Comparison of ENCODE assay signal across 1 cellular context in the genomic region with DNA sequence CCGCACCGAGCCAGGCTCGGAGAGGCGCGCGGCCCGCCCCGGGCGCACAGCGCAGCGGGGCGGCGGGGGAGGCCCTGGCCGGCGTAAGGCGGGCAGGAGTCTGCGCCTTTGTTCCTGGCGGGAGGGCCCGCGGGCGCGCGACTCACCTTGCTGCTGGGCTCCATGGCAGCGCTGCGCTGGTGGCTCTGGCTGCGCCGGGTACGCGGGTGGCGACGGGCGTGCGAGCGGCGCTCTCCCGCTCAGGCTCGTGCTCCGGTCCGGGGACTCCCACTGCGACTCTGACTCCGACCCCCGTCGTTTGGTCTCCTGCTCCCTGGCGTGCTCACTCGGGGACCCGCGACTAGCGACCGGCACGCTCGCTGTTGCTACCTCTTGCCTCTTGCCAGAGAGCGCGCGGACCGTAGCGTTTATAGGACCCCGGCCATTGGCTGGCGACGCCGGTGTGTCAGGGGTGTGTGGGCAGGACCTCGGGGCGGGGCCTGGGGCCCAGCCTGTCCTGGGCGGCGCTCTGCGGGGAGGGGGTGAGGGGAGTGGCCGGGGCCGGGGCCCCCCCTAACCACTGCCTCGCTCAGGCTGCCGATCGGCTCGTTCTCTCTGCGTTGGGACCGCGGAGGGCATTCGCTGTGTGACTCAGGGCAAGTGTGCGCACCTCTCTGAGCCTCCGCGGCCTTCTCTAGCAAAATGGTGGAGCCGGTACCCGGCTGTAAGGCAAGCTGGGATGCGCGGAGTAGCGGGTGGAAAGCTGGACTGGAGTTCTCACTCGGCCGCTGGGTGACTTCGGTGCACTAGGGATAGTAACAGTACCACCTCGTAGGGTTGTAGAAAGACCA.
TF ChIP-seq lines count a peak whose summit lies in the region.

A gene (minus strand): TSS at position 381 of the 830 bp plus-strand sequence. CDS start 217 bp downstream, at position 164.

TF ChIP-seq in GM12878, 131 proteins besides CTCF, POLR2A, EP300 and RAD21 (continued from another document and continues in another):
- TF ChIP-seq FOS (IDR thresholded peaks at IDR 0.05; ENCODE audit: borderline replicate concordance, extremely low read depth, insufficient read length) (no peak), ASH2L (IDR thresholded peaks at IDR 0.05; ENCODE audit: borderline replicate concordance, low read depth) (no peak), ZNF24 (IDR thresholded peaks at IDR 0.05) (no peak), YY1 (IDR thresholded peaks at IDR 0.05; ENCODE audit: low read depth, low read length) (peak; percentile 73), LARP7 (IDR thresholded peaks at IDR 0.05) (peak; percentile 92), NBN (IDR thresholded peaks at IDR 0.05) (peak; percentile 72; the same call in 1 of the 2 replicates), RELA (IDR thresholded peaks at IDR 0.05; ENCODE audit: borderline replicate concordance, partially characterized antibody) (no peak), SUZ12 (IDR thresholded peaks at IDR 0.05; ENCODE audit: unreplicated experiment) (no peak), SMAD1 (IDR thresholded peaks at IDR 0.05; ENCODE audit: low read depth, partially characterized antibody) (peak; percentile 20), NFIC (IDR thresholded peaks at IDR 0.05; ENCODE audit: low read depth, low read length) (no peak), KDM1A (IDR thresholded peaks at IDR 0.05; ENCODE audit: borderline replicate concordance) (no peak), RCOR1 (conservative IDR thresholded peaks at IDR 0.05; ENCODE audit: low read depth, low read length) (no peak), HDAC2 (IDR thresholded peaks at IDR 0.05) (no peak), BACH1 (IDR thresholded peaks at IDR 0.05; ENCODE audit: borderline replicate concordance) (peak; percentile 16; the same call in 1 of the 2 replicates), KAT2A (conservative IDR thresholded peaks at IDR 0.05; ENCODE audit: control insufficient read depth, low read depth, low read length) (no peak), BRCA1 (IDR thresholded peaks at IDR 0.05; ENCODE audit: low read depth, low read length) (0 out of 2 replicates have a peak, but pooled peaks have one; percentile 21), POLR2AphosphoS5 (IDR thresholded peaks at IDR 0.05; ENCODE audit: low read length) (peak; percentile 98), CHD4 (IDR thresholded peaks at IDR 0.05) (no peak), SMAD5 (IDR thresholded peaks at IDR 0.05; ENCODE audit: low read depth) (peak; percentile 91), NFXL1 (IDR thresholded peaks at IDR 0.05; ENCODE audit: borderline replicate concordance) (peak; percentile 98), DPF2 (IDR thresholded peaks at IDR 0.05) (peak; percentile 56), ZZZ3 (IDR thresholded peaks at IDR 0.05; ENCODE audit: control insufficient read depth, insufficient read length, low read depth) (no peak)
- TF ChIP-seq, protein P1, sequence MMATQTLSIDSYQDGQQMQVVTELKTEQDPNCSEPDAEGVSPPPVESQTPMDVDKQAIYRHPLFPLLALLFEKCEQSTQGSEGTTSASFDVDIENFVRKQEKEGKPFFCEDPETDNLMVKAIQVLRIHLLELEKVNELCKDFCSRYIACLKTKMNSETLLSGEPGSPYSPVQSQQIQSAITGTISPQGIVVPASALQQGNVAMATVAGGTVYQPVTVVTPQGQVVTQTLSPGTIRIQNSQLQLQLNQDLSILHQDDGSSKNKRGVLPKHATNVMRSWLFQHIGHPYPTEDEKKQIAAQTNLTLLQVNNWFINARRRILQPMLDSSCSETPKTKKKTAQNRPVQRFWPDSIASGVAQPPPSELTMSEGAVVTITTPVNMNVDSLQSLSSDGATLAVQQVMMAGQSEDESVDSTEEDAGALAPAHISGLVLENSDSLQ (IDR thresholded peaks at IDR 0.05), result no peak
- TF ChIP-seq, protein P2, sequence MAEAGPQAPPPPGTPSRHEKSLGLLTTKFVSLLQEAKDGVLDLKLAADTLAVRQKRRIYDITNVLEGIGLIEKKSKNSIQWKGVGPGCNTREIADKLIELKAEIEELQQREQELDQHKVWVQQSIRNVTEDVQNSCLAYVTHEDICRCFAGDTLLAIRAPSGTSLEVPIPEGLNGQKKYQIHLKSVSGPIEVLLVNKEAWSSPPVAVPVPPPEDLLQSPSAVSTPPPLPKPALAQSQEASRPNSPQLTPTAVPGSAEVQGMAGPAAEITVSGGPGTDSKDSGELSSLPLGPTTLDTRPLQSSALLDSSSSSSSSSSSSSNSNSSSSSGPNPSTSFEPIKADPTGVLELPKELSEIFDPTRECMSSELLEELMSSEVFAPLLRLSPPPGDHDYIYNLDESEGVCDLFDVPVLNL (IDR thresholded peaks at IDR 0.05; ENCODE audit: low read depth, low read length), result peak; percentile 52; the same call in 1 of the 2 replicates
- TF ChIP-seq, protein P3, sequence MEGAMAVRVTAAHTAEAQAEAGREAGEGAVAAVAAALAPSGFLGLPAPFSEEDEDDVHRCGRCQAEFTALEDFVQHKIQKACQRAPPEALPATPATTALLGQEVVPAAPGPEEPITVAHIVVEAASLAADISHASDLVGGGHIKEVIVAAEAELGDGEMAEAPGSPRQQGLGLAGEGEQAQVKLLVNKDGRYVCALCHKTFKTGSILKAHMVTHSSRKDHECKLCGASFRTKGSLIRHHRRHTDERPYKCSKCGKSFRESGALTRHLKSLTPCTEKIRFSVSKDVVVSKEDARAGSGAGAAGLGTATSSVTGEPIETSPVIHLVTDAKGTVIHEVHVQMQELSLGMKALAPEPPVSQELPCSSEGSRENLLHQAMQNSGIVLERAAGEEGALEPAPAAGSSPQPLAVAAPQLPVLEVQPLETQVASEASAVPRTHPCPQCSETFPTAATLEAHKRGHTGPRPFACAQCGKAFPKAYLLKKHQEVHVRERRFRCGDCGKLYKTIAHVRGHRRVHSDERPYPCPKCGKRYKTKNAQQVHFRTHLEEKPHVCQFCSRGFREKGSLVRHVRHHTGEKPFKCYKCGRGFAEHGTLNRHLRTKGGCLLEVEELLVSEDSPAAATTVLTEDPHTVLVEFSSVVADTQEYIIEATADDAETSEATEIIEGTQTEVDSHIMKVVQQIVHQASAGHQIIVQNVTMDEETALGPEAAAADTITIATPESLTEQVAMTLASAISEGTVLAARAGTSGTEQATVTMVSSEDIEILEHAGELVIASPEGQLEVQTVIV (IDR thresholded peaks at IDR 0.05; ENCODE audit: borderline replicate concordance, partially characterized antibody), result no peak
- TF ChIP-seq, protein P4, sequence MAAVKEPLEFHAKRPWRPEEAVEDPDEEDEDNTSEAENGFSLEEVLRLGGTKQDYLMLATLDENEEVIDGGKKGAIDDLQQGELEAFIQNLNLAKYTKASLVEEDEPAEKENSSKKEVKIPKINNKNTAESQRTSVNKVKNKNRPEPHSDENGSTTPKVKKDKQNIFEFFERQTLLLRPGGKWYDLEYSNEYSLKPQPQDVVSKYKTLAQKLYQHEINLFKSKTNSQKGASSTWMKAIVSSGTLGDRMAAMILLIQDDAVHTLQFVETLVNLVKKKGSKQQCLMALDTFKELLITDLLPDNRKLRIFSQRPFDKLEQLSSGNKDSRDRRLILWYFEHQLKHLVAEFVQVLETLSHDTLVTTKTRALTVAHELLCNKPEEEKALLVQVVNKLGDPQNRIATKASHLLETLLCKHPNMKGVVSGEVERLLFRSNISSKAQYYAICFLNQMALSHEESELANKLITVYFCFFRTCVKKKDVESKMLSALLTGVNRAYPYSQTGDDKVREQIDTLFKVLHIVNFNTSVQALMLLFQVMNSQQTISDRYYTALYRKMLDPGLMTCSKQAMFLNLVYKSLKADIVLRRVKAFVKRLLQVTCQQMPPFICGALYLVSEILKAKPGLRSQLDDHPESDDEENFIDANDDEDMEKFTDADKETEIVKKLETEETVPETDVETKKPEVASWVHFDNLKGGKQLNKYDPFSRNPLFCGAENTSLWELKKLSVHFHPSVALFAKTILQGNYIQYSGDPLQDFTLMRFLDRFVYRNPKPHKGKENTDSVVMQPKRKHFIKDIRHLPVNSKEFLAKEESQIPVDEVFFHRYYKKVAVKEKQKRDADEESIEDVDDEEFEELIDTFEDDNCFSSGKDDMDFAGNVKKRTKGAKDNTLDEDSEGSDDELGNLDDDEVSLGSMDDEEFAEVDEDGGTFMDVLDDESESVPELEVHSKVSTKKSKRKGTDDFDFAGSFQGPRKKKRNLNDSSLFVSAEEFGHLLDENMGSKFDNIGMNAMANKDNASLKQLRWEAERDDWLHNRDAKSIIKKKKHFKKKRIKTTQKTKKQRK (IDR thresholded peaks at IDR 0.05; ENCODE audit: low read depth, low read length), result no peak
- TF ChIP-seq, protein P5, sequence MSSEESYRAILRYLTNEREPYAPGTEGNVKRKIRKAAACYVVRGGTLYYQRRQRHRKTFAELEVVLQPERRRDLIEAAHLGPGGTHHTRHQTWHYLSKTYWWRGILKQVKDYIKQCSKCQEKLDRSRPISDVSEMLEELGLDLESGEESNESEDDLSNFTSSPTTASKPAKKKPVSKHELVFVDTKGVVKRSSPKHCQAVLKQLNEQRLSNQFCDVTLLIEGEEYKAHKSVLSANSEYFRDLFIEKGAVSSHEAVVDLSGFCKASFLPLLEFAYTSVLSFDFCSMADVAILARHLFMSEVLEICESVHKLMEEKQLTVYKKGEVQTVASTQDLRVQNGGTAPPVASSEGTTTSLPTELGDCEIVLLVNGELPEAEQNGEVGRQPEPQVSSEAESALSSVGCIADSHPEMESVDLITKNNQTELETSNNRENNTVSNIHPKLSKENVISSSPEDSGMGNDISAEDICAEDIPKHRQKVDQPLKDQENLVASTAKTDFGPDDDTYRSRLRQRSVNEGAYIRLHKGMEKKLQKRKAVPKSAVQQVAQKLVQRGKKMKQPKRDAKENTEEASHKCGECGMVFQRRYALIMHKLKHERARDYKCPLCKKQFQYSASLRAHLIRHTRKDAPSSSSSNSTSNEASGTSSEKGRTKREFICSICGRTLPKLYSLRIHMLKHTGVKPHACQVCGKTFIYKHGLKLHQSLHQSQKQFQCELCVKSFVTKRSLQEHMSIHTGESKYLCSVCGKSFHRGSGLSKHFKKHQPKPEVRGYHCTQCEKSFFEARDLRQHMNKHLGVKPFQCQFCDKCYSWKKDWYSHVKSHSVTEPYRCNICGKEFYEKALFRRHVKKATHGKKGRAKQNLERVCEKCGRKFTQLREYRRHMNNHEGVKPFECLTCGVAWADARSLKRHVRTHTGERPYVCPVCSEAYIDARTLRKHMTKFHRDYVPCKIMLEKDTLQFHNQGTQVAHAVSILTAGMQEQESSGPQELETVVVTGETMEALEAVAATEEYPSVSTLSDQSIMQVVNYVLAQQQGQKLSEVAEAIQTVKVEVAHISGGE (CRISPR knock-in tag; IDR thresholded peaks at IDR 0.05), result no peak
- TF ChIP-seq, protein P6, sequence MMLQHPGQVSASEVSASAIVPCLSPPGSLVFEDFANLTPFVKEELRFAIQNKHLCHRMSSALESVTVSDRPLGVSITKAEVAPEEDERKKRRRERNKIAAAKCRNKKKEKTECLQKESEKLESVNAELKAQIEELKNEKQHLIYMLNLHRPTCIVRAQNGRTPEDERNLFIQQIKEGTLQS (IDR thresholded peaks at IDR 0.05; ENCODE audit: borderline replicate concordance, extremely low read depth, low read depth, low read length), result no peak
- TF ChIP-seq, protein P7, sequence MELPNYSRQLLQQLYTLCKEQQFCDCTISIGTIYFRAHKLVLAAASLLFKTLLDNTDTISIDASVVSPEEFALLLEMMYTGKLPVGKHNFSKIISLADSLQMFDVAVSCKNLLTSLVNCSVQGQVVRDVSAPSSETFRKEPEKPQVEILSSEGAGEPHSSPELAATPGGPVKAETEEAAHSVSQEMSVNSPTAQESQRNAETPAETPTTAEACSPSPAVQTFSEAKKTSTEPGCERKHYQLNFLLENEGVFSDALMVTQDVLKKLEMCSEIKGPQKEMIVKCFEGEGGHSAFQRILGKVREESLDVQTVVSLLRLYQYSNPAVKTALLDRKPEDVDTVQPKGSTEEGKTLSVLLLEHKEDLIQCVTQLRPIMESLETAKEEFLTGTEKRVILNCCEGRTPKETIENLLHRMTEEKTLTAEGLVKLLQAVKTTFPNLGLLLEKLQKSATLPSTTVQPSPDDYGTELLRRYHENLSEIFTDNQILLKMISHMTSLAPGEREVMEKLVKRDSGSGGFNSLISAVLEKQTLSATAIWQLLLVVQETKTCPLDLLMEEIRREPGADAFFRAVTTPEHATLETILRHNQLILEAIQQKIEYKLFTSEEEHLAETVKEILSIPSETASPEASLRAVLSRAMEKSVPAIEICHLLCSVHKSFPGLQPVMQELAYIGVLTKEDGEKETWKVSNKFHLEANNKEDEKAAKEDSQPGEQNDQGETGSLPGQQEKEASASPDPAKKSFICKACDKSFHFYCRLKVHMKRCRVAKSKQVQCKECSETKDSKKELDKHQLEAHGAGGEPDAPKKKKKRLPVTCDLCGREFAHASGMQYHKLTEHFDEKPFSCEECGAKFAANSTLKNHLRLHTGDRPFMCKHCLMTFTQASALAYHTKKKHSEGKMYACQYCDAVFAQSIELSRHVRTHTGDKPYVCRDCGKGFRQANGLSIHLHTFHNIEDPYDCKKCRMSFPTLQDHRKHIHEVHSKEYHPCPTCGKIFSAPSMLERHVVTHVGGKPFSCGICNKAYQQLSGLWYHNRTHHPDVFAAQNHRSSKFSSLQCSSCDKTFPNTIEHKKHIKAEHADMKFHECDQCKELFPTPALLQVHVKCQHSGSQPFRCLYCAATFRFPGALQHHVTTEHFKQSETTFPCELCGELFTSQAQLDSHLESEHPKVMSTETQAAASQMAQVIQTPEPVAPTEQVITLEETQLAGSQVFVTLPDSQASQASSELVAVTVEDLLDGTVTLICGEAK (IDR thresholded peaks at IDR 0.05; ENCODE audit: borderline replicate concordance), result no peak
- TF ChIP-seq, protein P8, sequence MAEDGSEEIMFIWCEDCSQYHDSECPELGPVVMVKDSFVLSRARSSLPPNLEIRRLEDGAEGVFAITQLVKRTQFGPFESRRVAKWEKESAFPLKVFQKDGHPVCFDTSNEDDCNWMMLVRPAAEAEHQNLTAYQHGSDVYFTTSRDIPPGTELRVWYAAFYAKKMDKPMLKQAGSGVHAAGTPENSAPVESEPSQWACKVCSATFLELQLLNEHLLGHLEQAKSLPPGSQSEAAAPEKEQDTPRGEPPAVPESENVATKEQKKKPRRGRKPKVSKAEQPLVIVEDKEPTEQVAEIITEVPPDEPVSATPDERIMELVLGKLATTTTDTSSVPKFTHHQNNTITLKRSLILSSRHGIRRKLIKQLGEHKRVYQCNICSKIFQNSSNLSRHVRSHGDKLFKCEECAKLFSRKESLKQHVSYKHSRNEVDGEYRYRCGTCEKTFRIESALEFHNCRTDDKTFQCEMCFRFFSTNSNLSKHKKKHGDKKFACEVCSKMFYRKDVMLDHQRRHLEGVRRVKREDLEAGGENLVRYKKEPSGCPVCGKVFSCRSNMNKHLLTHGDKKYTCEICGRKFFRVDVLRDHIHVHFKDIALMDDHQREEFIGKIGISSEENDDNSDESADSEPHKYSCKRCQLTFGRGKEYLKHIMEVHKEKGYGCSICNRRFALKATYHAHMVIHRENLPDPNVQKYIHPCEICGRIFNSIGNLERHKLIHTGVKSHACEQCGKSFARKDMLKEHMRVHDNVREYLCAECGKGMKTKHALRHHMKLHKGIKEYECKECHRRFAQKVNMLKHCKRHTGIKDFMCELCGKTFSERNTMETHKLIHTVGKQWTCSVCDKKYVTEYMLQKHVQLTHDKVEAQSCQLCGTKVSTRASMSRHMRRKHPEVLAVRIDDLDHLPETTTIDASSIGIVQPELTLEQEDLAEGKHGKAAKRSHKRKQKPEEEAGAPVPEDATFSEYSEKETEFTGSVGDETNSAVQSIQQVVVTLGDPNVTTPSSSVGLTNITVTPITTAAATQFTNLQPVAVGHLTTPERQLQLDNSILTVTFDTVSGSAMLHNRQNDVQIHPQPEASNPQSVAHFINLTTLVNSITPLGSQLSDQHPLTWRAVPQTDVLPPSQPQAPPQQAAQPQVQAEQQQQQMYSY (CRISPR knock-in tag; IDR thresholded peaks at IDR 0.05), result no peak
- TF ChIP-seq, protein P9, sequence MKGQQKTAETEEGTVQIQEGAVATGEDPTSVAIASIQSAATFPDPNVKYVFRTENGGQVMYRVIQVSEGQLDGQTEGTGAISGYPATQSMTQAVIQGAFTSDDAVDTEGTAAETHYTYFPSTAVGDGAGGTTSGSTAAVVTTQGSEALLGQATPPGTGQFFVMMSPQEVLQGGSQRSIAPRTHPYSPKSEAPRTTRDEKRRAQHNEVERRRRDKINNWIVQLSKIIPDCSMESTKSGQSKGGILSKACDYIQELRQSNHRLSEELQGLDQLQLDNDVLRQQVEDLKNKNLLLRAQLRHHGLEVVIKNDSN (IDR thresholded peaks at IDR 0.05; ENCODE audit: borderline replicate concordance, extremely low read length, insufficient read depth, low read depth, low read length), result no peak
